18 cellular contexts compared by ENCODE assay signal in genomic region chr5:67249590-67249895, GRCh38. TPM values are rescaled to one million over a fixed set of nuclear protein-coding genes. Genes with fewer than 3 reads are reported as not detected.
DNase-seq lines count a peak whose midpoint lies in the region; ATAC-seq and TF ChIP-seq lines count a peak whose summit lies in the region.
"Had no signal": no experiment of that assay in that cellular context is flagged by ENCODE, and none has a peak within 500 bp of the region (broad histone marks: within the 10 kb centered on the region; RNA-seq: fewer than 3 reads in every experiment).

No MANE protein-coding gene starts in this region.

- no peak for TF ChIP-seq POLR2A in right lobe of liver (IDR thresholded peaks at IDR 0.05)
- TF ChIP-seq POLR2A in upper lobe of left lung (IDR thresholded peaks at IDR 0.05), result no peak

- no peaks in the 10 kb centered on the region for H3K27me3 ChIP-seq in thymus (ENCODE audit: control insufficient read depth, insufficient read depth)
- H3K27me3 ChIP-seq in right lobe of liver, result no peaks in the 10 kb centered on the region
- no peaks in the 10 kb centered on the region for H3K27me3 ChIP-seq in upper lobe of left lung

- H3K27ac ChIP-seq in epithelial cell of prostate, result peak overlapping the region; percentile 96
- peak overlapping the region; percentile 40 for H3K27ac ChIP-seq in thymus (ENCODE audit: low read depth)
- H3K27ac ChIP-seq in right lobe of liver, result no peak overlapping the region
- no peak overlapping the region for H3K27ac ChIP-seq in upper lobe of left lung

- TF ChIP-seq CTCF in right lobe of liver (IDR thresholded peaks at IDR 0.05), result no peak
- no peak for TF ChIP-seq CTCF in upper lobe of left lung (IDR thresholded peaks at IDR 0.05)

- no peaks in the 10 kb centered on the region for H3K36me3 ChIP-seq in thymus (ENCODE audit: control insufficient read depth, insufficient read depth)
- no peaks in the 10 kb centered on the region for H3K36me3 ChIP-seq in right lobe of liver
- H3K36me3 ChIP-seq in upper lobe of left lung, result no peaks in the 10 kb centered on the region

- WGBS in thymus, result 78% methylated on average over 3 of the region's 3 CpGs
- WGBS in right lobe of liver (ENCODE audit: insufficient coverage, low coverage, low lambda C conversion rate, missing lambda C conversion rate), result 59% methylated on average over 3 of the region's 3 CpGs
- WGBS in upper lobe of left lung, 2 donors, result 35 to 39% methylated on average over 3 of the region's 3 CpGs

- H3K4me3 ChIP-seq in thymus (ENCODE audit: low read length) (no peak overlapping the region), right lobe of liver (no peak overlapping the region), upper lobe of left lung (no peak overlapping the region)

- intact Hi-C loops in right lobe of liver (cut with DNase I), result no loop called here

- no peak for ATAC-seq in right lobe of liver
- no peak for ATAC-seq in upper lobe of left lung (ENCODE audit: low FRiP score in 2 of 2)
- ATAC-seq: CD8-positive, alpha-beta T cell; stimulated activated memory B cell treated with anti-CD40 and anti-IgM and Interleukin-4, amounts not matched to agents 10 μg/mL and 1 μg/mL and 100 μg/mL, for 72 hours had no signal

- TF ChIP-seq EP300 in upper lobe of left lung (IDR thresholded peaks at IDR 0.05), result no peak

- H3K4me1 ChIP-seq in thymus (ENCODE audit: control insufficient read depth, insufficient read depth, low read length) (no peaks in the 10 kb centered on the region), right lobe of liver (peaks cover 0 to 11% (median under 1%) of the 10 kb centered on the region in 4 donors), upper lobe of left lung (peaks cover 19 to 33% (median 23%) of the 10 kb centered on the region in 4 donors)

- DNase-seq in NCI-H1092 treated with DMSO at 0.1 percent for 48 hours (lab: John Stamatoyannopoulos, UW) (peak; percentile 9), NCI-H1092 (lab: John Stamatoyannopoulos, UW) (no peak), NCI-H510A (lab: John Stamatoyannopoulos, UW) (peak; percentile 31), epithelial cell of prostate (ENCODE audit: low read depth, low spot score) (no peak), right lobe of liver (no peak), upper lobe of left lung (no peak), SHP77 (lab: John Stamatoyannopoulos, UW) (no peak)
- DNase-seq: activated naive CD4-positive, alpha-beta T cell treated with anti-CD3 and anti-CD28 coated beads, Interleukin-2, amount 10 ng/mL, durations not matched to agents 7 days and 5 days; CD8-positive, alpha-beta T cell; kidney glomerular epithelial cell; naive B cell; NCI-H1930; retina; stimulated activated CD4-positive, alpha-beta T cell treated with anti-CD3 and anti-CD28 coated beads, Interleukin-4, amount 100 ng/mL, for 1 hour; SW 1271 had no signal

- H3K9me3 ChIP-seq in thymus (ENCODE audit: control insufficient read depth) (no peaks in the 10 kb centered on the region), right lobe of liver (no peaks in the 10 kb centered on the region), upper lobe of left lung (no peaks in the 10 kb centered on the region)

RNA-seq across cellular contexts. Expression of gene CD180, which starts 52.9 kb away (rescaled TPM):
- 2.2 TPM for polyA plus RNA-seq in thymus
- 1 to 10 TPM in 2 of 6 experiments, under 1 TPM in 4; 0.44 to 3.3 (median 0.67) TPM for total RNA-seq in right lobe of liver
- 1 to 10 TPM in 5 of 6 donors, under 1 TPM in 1; 1.00 to 4.8 (median 1.9) TPM for total RNA-seq in upper lobe of left lung
- total RNA-seq: endothelial cell of umbilical vein had no signal
- polyA plus RNA-seq: endothelial cell of umbilical vein had no signal

Comparison
In these comparisons a context has a peak if more than half of its experiments do, and no peak if none do; other contexts are left out.
1. DNase-seq: peak in NCI-H1092 treated with DMSO at 0.1 percent for 48 hours (single experiment) and NCI-H510A (single experiment); none in NCI-H1092 (single experiment), epithelial cell of prostate (single experiment), right lobe of liver (0 of 3), upper lobe of left lung (0 of 2) and SHP77 (0 of 2).
2. H3K27ac ChIP-seq: peak in epithelial cell of prostate (single experiment) and thymus (single experiment); none in right lobe of liver (0 of 3) and upper lobe of left lung (0 of 4).